In the genomic region with DNA sequence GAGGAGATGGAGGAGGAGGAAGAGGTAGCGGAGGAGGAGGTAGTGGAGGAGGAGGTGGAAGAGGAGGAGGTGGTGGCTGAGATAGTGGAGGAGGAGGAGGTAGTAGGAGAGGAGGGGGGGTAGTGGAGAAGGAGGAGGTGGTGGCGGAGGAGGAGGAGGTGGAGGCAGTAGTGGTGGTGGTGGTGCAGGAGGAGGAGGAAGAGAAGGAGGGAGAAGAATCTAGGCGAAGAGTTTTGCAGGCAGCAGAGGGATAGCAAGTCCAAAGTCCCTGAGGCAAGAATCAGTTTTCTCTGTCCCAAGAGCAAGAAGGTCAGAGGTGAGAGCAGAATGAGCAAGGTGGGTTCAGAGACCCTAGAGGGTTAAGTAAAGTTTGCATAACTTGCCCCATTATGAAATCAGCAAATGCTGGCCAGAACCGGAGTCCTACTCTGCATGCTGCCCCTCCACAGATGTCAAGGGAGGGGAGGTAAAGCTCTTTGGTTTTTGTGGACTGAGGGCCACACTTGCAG, we compare ENCODE assay signal across 21 cellular contexts. TPM values are rescaled to one million over a fixed set of nuclear protein-coding genes. Genes with fewer than 3 reads are reported as not detected.
"Had no signal": no experiment of that assay in that cellular context is flagged by ENCODE, and none has a peak within 500 bp of the region (broad histone marks: within the 10 kb centered on the region; RNA-seq: fewer than 3 reads in every experiment).

No MANE protein-coding gene starts in this region.

- H3K9me3 Mint-ChIP-seq: activated CD4-positive, alpha-beta T cell treated with anti-CD3 and anti-CD28 coated beads, Interleukin-2, amount 10 ng/mL, durations not matched to agents 7 days and 5 days; neural progenitor cell; T-helper 2 cell treated with Interferon-gamma antibody and Interleukin-4, amounts not matched to agents 5 μg/mL and 100 μg/mL, for 36 hours had no signal

- ATAC-seq: activated T-cell treated with anti-CD3 and anti-CD28 coated beads, Interleukin-2, amount 50 U/mL, for 72 hours; sciatic nerve had no signal

- H3K4me3 Mint-ChIP-seq: activated CD4-positive, alpha-beta T cell treated with anti-CD3 and anti-CD28 coated beads, Interleukin-2, amount 10 ng/mL, durations not matched to agents 7 days and 5 days; activated naive CD8-positive, alpha-beta T cell; activated T-cell treated with anti-CD3 and anti-CD28 coated beads, Interleukin-2, amount 50 U/mL, for 72 hours; neural progenitor cell; T-helper 2 cell treated with Interferon-gamma antibody and Interleukin-4, amounts not matched to agents 5 μg/mL and 100 μg/mL, for 36 hours had no signal

- H3K27ac Mint-ChIP-seq: activated CD4-positive, alpha-beta T cell treated with anti-CD3 and anti-CD28 coated beads, Interleukin-2, amount 10 ng/mL, durations not matched to agents 7 days and 5 days; activated naive CD8-positive, alpha-beta T cell; activated T-cell treated with anti-CD3 and anti-CD28 coated beads, Interleukin-2, amount 50 U/mL, for 72 hours; neural progenitor cell; T-helper 2 cell treated with Interferon-gamma antibody and Interleukin-4, amounts not matched to agents 5 μg/mL and 100 μg/mL, for 36 hours had no signal

- DNase-seq: activated CD4-positive, alpha-beta T cell treated with anti-CD3 and anti-CD28 coated beads, Interleukin-2, amount 10 ng/mL, durations not matched to agents 7 days and 5 days; activated CD8-positive, alpha-beta memory T cell treated with anti-CD3 and anti-CD28 coated beads, Interleukin-2, amount 50 U/mL, for 48 hours; activated gamma-delta T cell treated with Interleukin-2 at 50 U/mL for 16 hours; activated T-cell treated with anti-CD3 and anti-CD28 coated beads, Interleukin-2, amount 50 U/mL, for 72 hours; anterior cingulate cortex; cortex of kidney; effector CD4-positive, alpha-beta T cell; esophagus squamous epithelium; islet precursor cell; midbrain; stomach; testis; upper lobe of left lung had no signal

- H3K36me3 Mint-ChIP-seq: activated naive CD8-positive, alpha-beta T cell; neural progenitor cell had no signal

RNA-seq across cellular contexts. Expression of gene TRIM67, which starts 40.3 kb away (rescaled TPM):
- total RNA-seq: activated CD4-positive, alpha-beta T cell treated with anti-CD3 and anti-CD28 coated beads, Interleukin-2, amount 10 ng/mL, durations not matched to agents 7 days and 5 days; endothelial cell of umbilical vein; esophagus squamous epithelium; fibroblast of villous mesenchyme; lung microvascular endothelial cell; myocyte had no signal
